In the genomic region with DNA sequence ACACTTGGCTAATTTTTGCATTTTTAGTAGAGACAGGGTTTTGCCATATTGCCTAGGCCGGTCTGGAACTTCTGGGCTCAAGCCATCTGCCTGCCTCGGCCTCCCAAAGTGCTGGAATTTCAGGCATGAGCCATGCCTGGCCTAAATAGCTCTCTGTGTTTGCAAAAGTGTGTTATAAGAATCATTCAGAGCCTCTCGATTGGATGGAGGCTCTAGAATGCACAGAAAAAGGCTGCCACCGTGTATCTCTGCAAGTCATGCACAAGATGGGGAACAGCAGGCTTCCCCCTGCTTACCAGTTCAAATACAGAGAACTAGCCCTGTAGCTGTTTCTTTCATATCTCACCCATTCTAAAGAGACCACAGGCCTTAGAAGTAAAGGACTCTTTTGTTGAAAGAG, we compare ENCODE assay signal across 1 cellular context.
TF ChIP-seq lines count a peak whose summit lies in the region.

No MANE protein-coding gene starts in this region.

TF ChIP-seq in IMR-90, 13 proteins besides CTCF, POLR2A, EP300 and RAD21:
- no peak for TF ChIP-seq RCOR1 (IDR thresholded peaks at IDR 0.05; ENCODE audit: insufficient replicate concordance, low read length)
